ENCODE assay signal across 1 cellular context in genomic region chr15:65421360-65422215, GRCh38.
TF ChIP-seq lines count a peak whose summit lies in the region.

No MANE protein-coding gene starts in this region.

TF ChIP-seq in HepG2, 621 proteins besides CTCF, POLR2A, EP300 and RAD21 (continued from another document):
- TF ChIP-seq CCAR2 (optimal IDR thresholded peaks at IDR 0.05; ENCODE audit: low read depth, low read length), result no peak
- no peak for TF ChIP-seq PRDM4 (CRISPR knock-in tag; IDR thresholded peaks at IDR 0.05; ENCODE audit: borderline replicate concordance)
- 0 out of 2 replicates have a peak, but pooled peaks have one; percentile 11 for TF ChIP-seq ZNF136 (CRISPR knock-in tag; IDR thresholded peaks at IDR 0.05; ENCODE audit: low read depth)
- TF ChIP-seq HOXA7 (CRISPR knock-in tag; IDR thresholded peaks at IDR 0.05), result no peak
- no peak for TF ChIP-seq REXO4 (CRISPR knock-in tag; IDR thresholded peaks at IDR 0.05; ENCODE audit: borderline replicate concordance)
- peak; percentile 18; the same call in 1 of the 2 replicates for TF ChIP-seq THAP9 (CRISPR knock-in tag; IDR thresholded peaks at IDR 0.05; ENCODE audit: borderline replicate concordance)
- 0 out of 2 replicates have a peak, but pooled peaks have one; percentile 34 for TF ChIP-seq ARID4A (CRISPR knock-in tag; IDR thresholded peaks at IDR 0.05; ENCODE audit: borderline replicate concordance)
